ENCODE assay signal across 8 cellular contexts in the genomic region with DNA sequence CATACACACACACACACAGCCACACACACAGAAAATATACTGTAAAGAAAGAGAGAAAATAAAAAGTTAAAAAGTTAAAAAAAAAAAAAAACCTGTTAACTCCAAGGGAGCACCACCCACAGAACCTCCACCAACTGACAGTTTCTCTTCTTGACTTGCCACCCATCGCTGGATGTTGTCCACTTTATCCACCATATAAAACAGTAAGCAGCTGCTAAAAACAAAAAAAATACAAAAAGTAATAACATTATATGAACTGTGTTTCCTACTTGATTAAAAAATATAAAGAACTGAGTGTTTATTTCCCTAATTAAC. TPM values are rescaled to one million over a fixed set of nuclear protein-coding genes. Genes with fewer than 3 reads are reported as not detected.
DNase-seq lines count a peak whose midpoint lies in the region; ATAC-seq and TF ChIP-seq lines count a peak whose summit lies in the region.

No MANE protein-coding gene starts in this region.

- ATAC-seq in HG03565 (IDR thresholded peaks at IDR 0.05; ENCODE audit: unreplicated experiment), result no peak

- H3K36me3 Mint-ChIP-seq in MCF 10A (ENCODE audit: insufficient read depth, unreplicated experiment), result peaks cover 10% of the 10 kb centered on the region

- H3K4me3 Mint-ChIP-seq in MCF 10A (ENCODE audit: unreplicated experiment), result peak overlapping the region; percentile 88

- H3K36me3 ChIP-seq in HUES48 (ENCODE audit: control insufficient read depth, insufficient read depth, low read length) (no peaks in the 10 kb centered on the region), muscle layer of colon (ENCODE audit: insufficient read depth, low read length) (no peaks in the 10 kb centered on the region)

- peaks cover 59% of the 10 kb centered on the region for H3K4me1 Mint-ChIP-seq in MCF 10A (ENCODE audit: insufficient read depth, unreplicated experiment)

- CTCF ChIA-PET in MCF 10A (lab: Yijun Ruan, JAX), result interaction anchor here (0.6 to 8.5 kb wide), 11 partner anchors 8 to 327 kb away, joined by 3 to 89 read pairs (median 7); no protein-coding TSS in a partner anchor

- no peak overlapping the region for H3K9ac ChIP-seq in HUES48 (ENCODE audit: low read depth, low read length)
- peak overlapping the region; percentile 74 for H3K9ac ChIP-seq in muscle layer of colon (ENCODE audit: low read length)

- no peaks in the 10 kb centered on the region for H3K9me3 Mint-ChIP-seq in MCF 10A (ENCODE audit: unreplicated experiment)

- H3K4me3 ChIP-seq in HUES48 (ENCODE audit: low read depth, low read length) (peak overlapping the region; percentile 84), muscle layer of colon (ENCODE audit: low read depth in 1 of 2, low read length in 2 of 2) (peak overlapping the region; percentile 80 to 88)

- DNase-seq in MCF 10A (ENCODE audit: unreplicated experiment) (no peak), GM19238 (ENCODE audit: insufficient read length, low spot score) (no peak), putamen (ENCODE audit: low spot score) (no peak), hepatic stellate cell (ENCODE audit: low spot score) (no peak)

- H3K9me3 ChIP-seq in HUES48 (ENCODE audit: control insufficient read depth, insufficient read depth, low read length), result no peaks in the 10 kb centered on the region
- no peaks in the 10 kb centered on the region for H3K9me3 ChIP-seq in muscle layer of colon (ENCODE audit: low read length)

- intact Hi-C loops in MCF 10A (cut with micrococcal nuclease), result loop anchor here (2.0 kb wide), 2 partner anchors 18 to 30 kb away; no protein-coding TSS in a partner anchor

- no peaks in the 10 kb centered on the region for H3K27me3 Mint-ChIP-seq in MCF 10A (ENCODE audit: insufficient read depth, unreplicated experiment)

- POLR2A ChIA-PET in MCF 10A (lab: Yijun Ruan, JAX), result interaction anchor here (0.6 to 10.9 kb wide), 27 partner anchors 8 to 1360 kb away, joined by 3 to 147 read pairs (median 4); a partner anchor contains a TSS

- H3K27ac ChIP-seq in 22Rv1 (peak overlapping the region; percentile 79), HUES48 (ENCODE audit: low read depth, low read length) (no peak overlapping the region), muscle layer of colon (ENCODE audit: low read depth, low read length) (no peak overlapping the region)

- H3K27me3 ChIP-seq in HUES48 (ENCODE audit: control insufficient read depth, insufficient read depth, low read length) (peaks cover 66% of the 10 kb centered on the region), muscle layer of colon (ENCODE audit: control insufficient read depth in 1 of 2, insufficient read depth in 2 of 2, low read length in 2 of 2) (no peaks in the 10 kb centered on the region)

- peaks cover 46% of the 10 kb centered on the region for H3K4me1 ChIP-seq in HUES48 (ENCODE audit: control insufficient read depth, insufficient read depth, low read length)
- peaks cover 37% of the 10 kb centered on the region for H3K4me1 ChIP-seq in muscle layer of colon (ENCODE audit: insufficient read depth, low read length)

- H3K27ac Mint-ChIP-seq in MCF 10A (ENCODE audit: low read depth, unreplicated experiment), result peak overlapping the region; percentile 87

- TF ChIP-seq CTCF in 22Rv1 (IDR thresholded peaks at IDR 0.05) (no peak), MCF 10A (IDR thresholded peaks at IDR 0.05; ENCODE audit: unreplicated experiment) (no peak)

- BruUV-seq in MCF 10A (replicated peaks; lab: Mats Ljungman, UMichigan), result no TSS peak

RNA-seq across cellular contexts. Expression of a gene that starts 1.2 kb away (rescaled TPM):
- 20.1 and 24.6 TPM in 2 replicates for total RNA-seq in MCF 10A (2022)

RNA-seq across cellular contexts. Expression of a gene that starts 10.6 kb away (rescaled TPM):
- 7.5 and 8.3 TPM in 2 replicates for total RNA-seq in MCF 10A (2022)

RNA-seq across cellular contexts. Expression of a gene that starts 59.8 kb away (rescaled TPM):
- total RNA-seq in MCF 10A (2022), result 59.4 and 105 TPM in 2 replicates
